39 cellular contexts compared by ENCODE assay signal in genomic region chr3:17562845-17563244, GRCh38.
"Had no signal": no experiment of that assay in that cellular context is flagged by ENCODE, and none has a peak within 500 bp of the region (broad histone marks: within the 10 kb centered on the region; RNA-seq: fewer than 3 reads in every experiment).

No MANE protein-coding gene starts in this region.

- DNase-seq: activated effector memory CD4-positive, alpha-beta T cell treated with anti-CD3 and anti-CD28 coated beads, Interleukin-2, amount 50 U/mL, for 16 hours; activated effector memory CD4-positive, alpha-beta T cell treated with Interleukin-2 at 50 U/mL for 16 hours; activated gamma-delta T cell; activated gamma-delta T cell treated with Interleukin-2 at 50 U/mL for 16 hours; activated naive CD4-positive, alpha-beta T cell; activated naive CD4-positive, alpha-beta T cell treated with anti-CD3 and anti-CD28 coated beads for 36 hours; activated naive CD4-positive, alpha-beta T cell treated with anti-CD3 and anti-CD28 coated beads, Interleukin-2, amount 10 ng/mL, durations not matched to agents 7 days and 5 days; activated naive CD4-positive, alpha-beta T cell treated with anti-CD3 and anti-CD28 coated beads, Interleukin-2, amount 50 U/mL, for 16 hours; activated naive CD4-positive, alpha-beta T cell treated with Interleukin-2 at 50 U/mL for 16 hours; activated naive CD8-positive, alpha-beta T cell treated with anti-CD3 and anti-CD28 coated beads for 36 hours; activated naive CD8-positive, alpha-beta T cell treated with anti-CD3 and anti-CD28 coated beads, Interleukin-2, amount 10 ng/mL, durations not matched to agents 7 days and 5 days; activated naive CD8-positive, alpha-beta T cell treated with anti-CD3 and anti-CD28 coated beads, Interleukin-2, amount 50 U/mL, for 24 hours; activated T-cell treated with anti-CD3 and anti-CD28 coated beads, Interleukin-2, amount 50 U/mL, for 24 hours; activated T-cell treated with anti-CD3 and anti-CD28 coated beads, Interleukin-2, amount 50 U/mL, for 4 hours; activated T-cell treated with anti-CD3 and anti-CD28 coated beads, Interleukin-2, amount 50 U/mL, for 48 hours; activated T-cell treated with anti-CD3 and anti-CD28 coated beads, Interleukin-2, amount 50 U/mL, for 72 hours; adrenal gland; amniotic stem cell; amygdala; anterior cingulate cortex; aorta; body of pancreas; brain microvascular endothelial cell; caudate nucleus; central memory CD4-positive, alpha-beta T cell; cerebellar nuclear complex had no signal

- H3K27ac ChIP-seq: adrenal gland, ascending aorta, body of pancreas, brain microvascular endothelial cell, breast epithelium, cardiac muscle cell had no signal

- H3K27me3 Mint-ChIP-seq: activated naive CD4-positive, alpha-beta T cell treated with anti-CD3 and anti-CD28 coated beads, Interleukin-2, amount 10 ng/mL, durations not matched to agents 7 days and 5 days; activated naive CD4-positive, alpha-beta T cell treated with anti-CD3 and anti-CD28 coated beads, Interleukin-2, amount 50 U/mL, for 24 hours; activated naive CD8-positive, alpha-beta T cell; activated naive CD8-positive, alpha-beta T cell treated with anti-CD3 and anti-CD28 coated beads for 36 hours; activated naive CD8-positive, alpha-beta T cell treated with anti-CD3 and anti-CD28 coated beads, Interleukin-2, amount 10 ng/mL, durations not matched to agents 7 days and 5 days; activated naive CD8-positive, alpha-beta T cell treated with anti-CD3 and anti-CD28 coated beads, Interleukin-2, amount 50 U/mL, for 24 hours; activated T-cell treated with anti-CD3 and anti-CD28 coated beads, Interleukin-2, amount 50 U/mL, for 24 hours; activated T-helper 17 cell treated with anti-CD3 and anti-CD28 coated beads, Interleukin-2, amount 50 U/mL, for 72 hours; brain; central memory CD8-positive, alpha-beta T cell had no signal

- H3K4me3 ChIP-seq: adrenal gland, ascending aorta, body of pancreas, breast epithelium, cardiac muscle cell had no signal

- H3K36me3 Mint-ChIP-seq: activated naive CD4-positive, alpha-beta T cell treated with anti-CD3 and anti-CD28 coated beads, Interleukin-2, amount 50 U/mL, for 72 hours had no signal

- H3K27ac Mint-ChIP-seq: activated naive CD4-positive, alpha-beta T cell treated with anti-CD3 and anti-CD28 coated beads for 36 hours; activated naive CD4-positive, alpha-beta T cell treated with anti-CD3 and anti-CD28 coated beads, Interleukin-2, amount 10 ng/mL, durations not matched to agents 7 days and 5 days; activated naive CD4-positive, alpha-beta T cell treated with anti-CD3 and anti-CD28 coated beads, Interleukin-2, amount 50 U/mL, for 24 hours; activated naive CD4-positive, alpha-beta T cell treated with anti-CD3 and anti-CD28 coated beads, Interleukin-2, amount 50 U/mL, for 72 hours; activated naive CD8-positive, alpha-beta T cell; activated naive CD8-positive, alpha-beta T cell treated with anti-CD3 and anti-CD28 coated beads for 36 hours; activated naive CD8-positive, alpha-beta T cell treated with anti-CD3 and anti-CD28 coated beads, Interleukin-2, amount 10 ng/mL, durations not matched to agents 7 days and 5 days; activated naive CD8-positive, alpha-beta T cell treated with anti-CD3 and anti-CD28 coated beads, Interleukin-2, amount 50 U/mL, for 24 hours; activated T-cell treated with anti-CD3 and anti-CD28 coated beads, Interleukin-2, amount 50 U/mL, for 24 hours; activated T-cell treated with anti-CD3 and anti-CD28 coated beads, Interleukin-2, amount 50 U/mL, for 72 hours; activated T-helper 1 cell treated with anti-CD3 and anti-CD28 coated beads, Interleukin-12 subunit alpha, Interleukin-12 subunit beta, Interleukin-2, Interleukin-4 antibody, amounts not matched to agents 30 ng/mL and 10 ng/mL and 1 ng/mL, durations not matched to agents 14 hours and 24 hours and 36 hours; activated T-helper 17 cell treated with anti-CD3 and anti-CD28 coated beads, Interleukin-2, amount 50 U/mL, for 72 hours; activated T-helper 2 cell treated with anti-CD3 and anti-CD28 coated beads, Interferon-gamma antibody, Interleukin-2, Interleukin-4, amounts not matched to agents 10 μg/mL and 5 μg/mL and 100 μg/mL, durations not matched to agents 14 hours and 24 hours and 36 hours; brain had no signal

- H3K4me1 ChIP-seq: adrenal gland, ascending aorta, breast epithelium had no signal

- H3K4me3 Mint-ChIP-seq: activated naive CD4-positive, alpha-beta T cell treated with anti-CD3 and anti-CD28 coated beads for 36 hours; activated naive CD4-positive, alpha-beta T cell treated with anti-CD3 and anti-CD28 coated beads, Interleukin-2, amount 10 ng/mL, durations not matched to agents 7 days and 5 days; activated naive CD4-positive, alpha-beta T cell treated with anti-CD3 and anti-CD28 coated beads, Interleukin-2, amount 50 U/mL, for 24 hours; activated naive CD8-positive, alpha-beta T cell; activated naive CD8-positive, alpha-beta T cell treated with anti-CD3 and anti-CD28 coated beads for 36 hours; activated naive CD8-positive, alpha-beta T cell treated with anti-CD3 and anti-CD28 coated beads, Interleukin-2, amount 10 ng/mL, durations not matched to agents 7 days and 5 days; activated naive CD8-positive, alpha-beta T cell treated with anti-CD3 and anti-CD28 coated beads, Interleukin-2, amount 50 U/mL, for 24 hours; activated T-cell treated with anti-CD3 and anti-CD28 coated beads, Interleukin-2, amount 50 U/mL, for 24 hours; activated T-cell treated with anti-CD3 and anti-CD28 coated beads, Interleukin-2, amount 50 U/mL, for 4 hours; activated T-cell treated with anti-CD3 and anti-CD28 coated beads, Interleukin-2, amount 50 U/mL, for 72 hours; activated T-helper 1 cell treated with anti-CD3 and anti-CD28 coated beads, Interleukin-12 subunit alpha, Interleukin-12 subunit beta, Interleukin-2, Interleukin-4 antibody, amounts not matched to agents 30 ng/mL and 10 ng/mL and 1 ng/mL, durations not matched to agents 14 hours and 24 hours and 36 hours; activated T-helper 17 cell treated with anti-CD3 and anti-CD28 coated beads, Interleukin-2, amount 50 U/mL, for 72 hours; brain; central memory CD8-positive, alpha-beta T cell had no signal

- H3K36me3 ChIP-seq: adrenal gland, ascending aorta, brain microvascular endothelial cell, breast epithelium, cardiac muscle cell had no signal

- H3K9me3 Mint-ChIP-seq: activated naive CD4-positive, alpha-beta T cell treated with anti-CD3 and anti-CD28 coated beads for 36 hours; activated naive CD4-positive, alpha-beta T cell treated with anti-CD3 and anti-CD28 coated beads, Interleukin-2, amount 10 ng/mL, durations not matched to agents 7 days and 5 days; activated naive CD4-positive, alpha-beta T cell treated with anti-CD3 and anti-CD28 coated beads, Interleukin-2, amount 50 U/mL, for 24 hours; activated naive CD4-positive, alpha-beta T cell treated with anti-CD3 and anti-CD28 coated beads, Interleukin-2, amount 50 U/mL, for 72 hours; activated naive CD8-positive, alpha-beta T cell treated with anti-CD3 and anti-CD28 coated beads for 36 hours; activated naive CD8-positive, alpha-beta T cell treated with anti-CD3 and anti-CD28 coated beads, Interleukin-2, amount 10 ng/mL, durations not matched to agents 7 days and 5 days; activated naive CD8-positive, alpha-beta T cell treated with anti-CD3 and anti-CD28 coated beads, Interleukin-2, amount 50 U/mL, for 24 hours; activated T-cell treated with anti-CD3 and anti-CD28 coated beads, Interleukin-2, amount 50 U/mL, for 24 hours; activated T-cell treated with anti-CD3 and anti-CD28 coated beads, Interleukin-2, amount 50 U/mL, for 4 hours; activated T-cell treated with anti-CD3 and anti-CD28 coated beads, Interleukin-2, amount 50 U/mL, for 72 hours; activated T-helper 1 cell treated with anti-CD3 and anti-CD28 coated beads, Interleukin-12 subunit alpha, Interleukin-12 subunit beta, Interleukin-2, Interleukin-4 antibody, amounts not matched to agents 30 ng/mL and 10 ng/mL and 1 ng/mL, durations not matched to agents 14 hours and 24 hours and 36 hours; activated T-helper 17 cell treated with anti-CD3 and anti-CD28 coated beads, Interleukin-2, amount 50 U/mL, for 72 hours; activated T-helper 2 cell treated with anti-CD3 and anti-CD28 coated beads, Interferon-gamma antibody, Interleukin-2, Interleukin-4, amounts not matched to agents 10 μg/mL and 5 μg/mL and 100 μg/mL, durations not matched to agents 14 hours and 24 hours and 36 hours; central memory CD8-positive, alpha-beta T cell had no signal

- FAIRE-seq: astrocyte, bronchial epithelial cell had no signal

- H3K4me1 Mint-ChIP-seq: activated T-helper 17 cell treated with anti-CD3 and anti-CD28 coated beads, Interleukin-2, amount 50 U/mL, for 72 hours had no signal

- H3K27me3 ChIP-seq: adrenal gland, ascending aorta, body of pancreas, brain microvascular endothelial cell, breast epithelium, cardiac muscle cell had no signal

- ATAC-seq: activated naive CD4-positive, alpha-beta T cell treated with anti-CD3 and anti-CD28 coated beads, Interleukin-2, amount 50 U/mL, for 72 hours; activated naive CD8-positive, alpha-beta T cell treated with anti-CD3 and anti-CD28 coated beads, Interleukin-2, amount 50 U/mL, for 24 hours; activated T-cell treated with anti-CD3 and anti-CD28 coated beads, Interleukin-2, amount 50 U/mL, for 4 hours; activated T-cell treated with anti-CD3 and anti-CD28 coated beads, Interleukin-2, amount 50 U/mL, for 72 hours; activated T-helper 17 cell treated with anti-CD3 and anti-CD28 coated beads, Interleukin-2, amount 50 U/mL, for 72 hours; body of pancreas had no signal
